1 cellular context compared by ENCODE assay signal in the genomic region with DNA sequence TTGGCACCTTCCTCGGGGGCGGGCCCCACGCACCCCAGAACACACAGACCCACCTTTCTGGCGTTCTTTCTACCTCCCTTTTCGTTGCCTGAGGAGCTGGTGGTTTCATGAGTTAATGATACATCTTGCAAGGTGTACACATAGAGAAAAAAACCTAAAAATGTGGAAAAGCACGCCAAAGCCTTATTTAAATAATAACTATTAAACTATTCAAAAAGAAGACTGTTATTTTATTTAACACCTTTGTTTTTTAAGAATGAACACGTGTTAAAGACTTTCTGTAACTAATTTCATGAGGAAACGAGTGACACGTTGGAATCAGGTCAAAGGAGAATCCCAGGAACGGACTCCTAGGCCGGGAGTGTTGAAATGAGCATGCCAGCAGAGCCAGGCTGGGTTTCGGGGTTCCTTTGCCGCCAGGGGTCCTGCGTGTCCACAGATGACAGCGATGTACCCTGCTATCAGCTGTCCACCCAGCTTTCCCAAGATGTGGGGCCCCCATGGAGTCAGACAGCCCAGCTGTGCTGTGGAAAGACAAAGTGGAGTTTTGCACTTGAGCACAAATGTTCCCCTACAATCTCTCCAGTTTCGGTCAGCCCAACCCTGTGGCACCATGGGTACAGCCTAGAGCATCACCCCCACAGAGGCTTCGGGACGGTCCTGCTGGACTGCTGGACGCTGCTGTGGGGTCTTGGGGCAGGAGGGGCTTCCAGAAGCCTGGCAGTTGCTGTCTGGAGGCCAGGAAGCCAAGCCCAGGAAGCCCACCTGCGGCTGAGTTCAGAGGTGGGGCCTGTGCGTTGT.
TF ChIP-seq lines count a peak whose summit lies in the region.

No MANE protein-coding gene starts in this region.

TF ChIP-seq in HepG2, 621 proteins besides CTCF, POLR2A, EP300 and RAD21 (continued from another document and continues in another):
- TF ChIP-seq, protein P1, sequence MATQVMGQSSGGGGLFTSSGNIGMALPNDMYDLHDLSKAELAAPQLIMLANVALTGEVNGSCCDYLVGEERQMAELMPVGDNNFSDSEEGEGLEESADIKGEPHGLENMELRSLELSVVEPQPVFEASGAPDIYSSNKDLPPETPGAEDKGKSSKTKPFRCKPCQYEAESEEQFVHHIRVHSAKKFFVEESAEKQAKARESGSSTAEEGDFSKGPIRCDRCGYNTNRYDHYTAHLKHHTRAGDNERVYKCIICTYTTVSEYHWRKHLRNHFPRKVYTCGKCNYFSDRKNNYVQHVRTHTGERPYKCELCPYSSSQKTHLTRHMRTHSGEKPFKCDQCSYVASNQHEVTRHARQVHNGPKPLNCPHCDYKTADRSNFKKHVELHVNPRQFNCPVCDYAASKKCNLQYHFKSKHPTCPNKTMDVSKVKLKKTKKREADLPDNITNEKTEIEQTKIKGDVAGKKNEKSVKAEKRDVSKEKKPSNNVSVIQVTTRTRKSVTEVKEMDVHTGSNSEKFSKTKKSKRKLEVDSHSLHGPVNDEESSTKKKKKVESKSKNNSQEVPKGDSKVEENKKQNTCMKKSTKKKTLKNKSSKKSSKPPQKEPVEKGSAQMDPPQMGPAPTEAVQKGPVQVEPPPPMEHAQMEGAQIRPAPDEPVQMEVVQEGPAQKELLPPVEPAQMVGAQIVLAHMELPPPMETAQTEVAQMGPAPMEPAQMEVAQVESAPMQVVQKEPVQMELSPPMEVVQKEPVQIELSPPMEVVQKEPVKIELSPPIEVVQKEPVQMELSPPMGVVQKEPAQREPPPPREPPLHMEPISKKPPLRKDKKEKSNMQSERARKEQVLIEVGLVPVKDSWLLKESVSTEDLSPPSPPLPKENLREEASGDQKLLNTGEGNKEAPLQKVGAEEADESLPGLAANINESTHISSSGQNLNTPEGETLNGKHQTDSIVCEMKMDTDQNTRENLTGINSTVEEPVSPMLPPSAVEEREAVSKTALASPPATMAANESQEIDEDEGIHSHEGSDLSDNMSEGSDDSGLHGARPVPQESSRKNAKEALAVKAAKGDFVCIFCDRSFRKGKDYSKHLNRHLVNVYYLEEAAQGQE (IDR thresholded peaks at IDR 0.05; ENCODE audit: borderline replicate concordance in 1 of 2, low read depth in 1 of 2, low read length in 2 of 2) = no peak
- TF ChIP-seq ZBTB25 (CRISPR knock-in tag; IDR thresholded peaks at IDR 0.05) = no peak
- TF ChIP-seq HOXA3 (CRISPR knock-in tag; IDR thresholded peaks at IDR 0.05) = peak; percentile 38; the same call in 1 of the 2 replicates
- 0 out of 2 replicates have a peak, but pooled peaks have one; percentile 28 for TF ChIP-seq ZNF136 (CRISPR knock-in tag; IDR thresholded peaks at IDR 0.05; ENCODE audit: low read depth)
- TF ChIP-seq, protein P2, sequence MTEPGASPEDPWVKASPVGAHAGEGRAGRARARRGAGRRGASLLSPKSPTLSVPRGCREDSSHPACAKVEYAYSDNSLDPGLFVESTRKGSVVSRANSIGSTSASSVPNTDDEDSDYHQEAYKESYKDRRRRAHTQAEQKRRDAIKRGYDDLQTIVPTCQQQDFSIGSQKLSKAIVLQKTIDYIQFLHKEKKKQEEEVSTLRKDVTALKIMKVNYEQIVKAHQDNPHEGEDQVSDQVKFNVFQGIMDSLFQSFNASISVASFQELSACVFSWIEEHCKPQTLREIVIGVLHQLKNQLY (CRISPR knock-in tag; IDR thresholded peaks at IDR 0.05) = no peak
- no peak for TF ChIP-seq DR1 (CRISPR knock-in tag; IDR thresholded peaks at IDR 0.05)
- TF ChIP-seq CAMTA2 (CRISPR knock-in tag; IDR thresholded peaks at IDR 0.05; ENCODE audit: borderline replicate concordance) = no peak
- TF ChIP-seq ZNF777 (CRISPR knock-in tag; IDR thresholded peaks at IDR 0.05) = 0 out of 2 replicates have a peak, but pooled peaks have one; percentile 23
- TF ChIP-seq E2F2 (CRISPR knock-in tag; IDR thresholded peaks at IDR 0.05; ENCODE audit: borderline replicate concordance) = peak; percentile 95
- TF ChIP-seq, protein P3, sequence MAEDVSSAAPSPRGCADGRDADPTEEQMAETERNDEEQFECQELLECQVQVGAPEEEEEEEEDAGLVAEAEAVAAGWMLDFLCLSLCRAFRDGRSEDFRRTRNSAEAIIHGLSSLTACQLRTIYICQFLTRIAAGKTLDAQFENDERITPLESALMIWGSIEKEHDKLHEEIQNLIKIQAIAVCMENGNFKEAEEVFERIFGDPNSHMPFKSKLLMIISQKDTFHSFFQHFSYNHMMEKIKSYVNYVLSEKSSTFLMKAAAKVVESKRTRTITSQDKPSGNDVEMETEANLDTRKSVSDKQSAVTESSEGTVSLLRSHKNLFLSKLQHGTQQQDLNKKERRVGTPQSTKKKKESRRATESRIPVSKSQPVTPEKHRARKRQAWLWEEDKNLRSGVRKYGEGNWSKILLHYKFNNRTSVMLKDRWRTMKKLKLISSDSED (CRISPR knock-in tag; IDR thresholded peaks at IDR 0.05) = no peak
- no peak for TF ChIP-seq HDAC1 (CRISPR knock-in tag; IDR thresholded peaks at IDR 0.05)
- TF ChIP-seq MEIS1 (CRISPR knock-in tag; IDR thresholded peaks at IDR 0.05; ENCODE audit: borderline replicate concordance) = 0 out of 2 replicates have a peak, but pooled peaks have one; percentile 17
- no peak for TF ChIP-seq KIAA2018 (CRISPR knock-in tag; IDR thresholded peaks at IDR 0.05; ENCODE audit: borderline replicate concordance)
- TF ChIP-seq ASH2L (IDR thresholded peaks at IDR 0.05; ENCODE audit: insufficient read length, low read depth, low read length) = no peak
- TF ChIP-seq KLF16 (CRISPR knock-in tag; IDR thresholded peaks at IDR 0.05) = no peak
- peak; percentile 3; the same call in 1 of the 2 replicates for TF ChIP-seq ZNF749 (CRISPR knock-in tag; IDR thresholded peaks at IDR 0.05; ENCODE audit: borderline replicate concordance)
- TF ChIP-seq ZNF430 (CRISPR knock-in tag; IDR thresholded peaks at IDR 0.05) = no peak; the same call in 1 of the 2 replicates
- peak; percentile 79 for TF ChIP-seq ZNF768 (CRISPR knock-in tag; IDR thresholded peaks at IDR 0.05)
- TF ChIP-seq KAT8 (CRISPR knock-in tag; IDR thresholded peaks at IDR 0.05) = 0 out of 2 replicates have a peak, but pooled peaks have one; percentile 26
- no peak for TF ChIP-seq HDAC6 (IDR thresholded peaks at IDR 0.05; ENCODE audit: low read depth, low read length)
- peak; percentile 26; the same call in 1 of the 2 replicates for TF ChIP-seq ZNF629 (CRISPR knock-in tag; conservative IDR thresholded peaks at IDR 0.05)
- no peak for TF ChIP-seq NR2F6 (IDR thresholded peaks at IDR 0.05)
- TF ChIP-seq NR2F6 (CRISPR knock-in tag; IDR thresholded peaks at IDR 0.05) = no peak
- TF ChIP-seq BHLHE40 (IDR thresholded peaks at IDR 0.05; ENCODE audit: low read length) = no peak
- peak; percentile 57; the same call in 1 of the 2 replicates for TF ChIP-seq REL (CRISPR knock-in tag; conservative IDR thresholded peaks at IDR 0.05)
- TF ChIP-seq CHD4 (IDR thresholded peaks at IDR 0.05; ENCODE audit: borderline replicate concordance, low read length) = no peak
- TF ChIP-seq ZNF530 (CRISPR knock-in tag; IDR thresholded peaks at IDR 0.05; ENCODE audit: low read depth) = no peak
- TF ChIP-seq, protein P4, sequence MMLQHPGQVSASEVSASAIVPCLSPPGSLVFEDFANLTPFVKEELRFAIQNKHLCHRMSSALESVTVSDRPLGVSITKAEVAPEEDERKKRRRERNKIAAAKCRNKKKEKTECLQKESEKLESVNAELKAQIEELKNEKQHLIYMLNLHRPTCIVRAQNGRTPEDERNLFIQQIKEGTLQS (CRISPR knock-in tag; IDR thresholded peaks at IDR 0.05) = no peak
- no peak for TF ChIP-seq ZNF660 (CRISPR knock-in tag; IDR thresholded peaks at IDR 0.05; ENCODE audit: borderline replicate concordance, low read depth)
- no peak for TF ChIP-seq PHF20 (CRISPR knock-in tag; IDR thresholded peaks at IDR 0.05)
- no peak for TF ChIP-seq JARID2 (CRISPR knock-in tag; IDR thresholded peaks at IDR 0.05; ENCODE audit: insufficient replicate concordance)
- no peak for TF ChIP-seq MATR3 (CRISPR knock-in tag; IDR thresholded peaks at IDR 0.05)
- TF ChIP-seq TEAD2 (CRISPR knock-in tag; IDR thresholded peaks at IDR 0.05) = no peak
